In genomic region chr16:10878328-10878643, GRCh38 we compare ENCODE assay signal across 1 cellular context.
TF ChIP-seq lines count a peak whose summit lies in the region.

No MANE protein-coding gene starts in this region.

TF ChIP-seq in HepG2, 621 proteins besides CTCF, POLR2A, EP300 and RAD21:
- TF ChIP-seq TERF1 (CRISPR knock-in tag; IDR thresholded peaks at IDR 0.05) (no peak), ZNF20 (CRISPR knock-in tag; IDR thresholded peaks at IDR 0.05) (no peak), ZBTB3 (CRISPR knock-in tag; IDR thresholded peaks at IDR 0.05; ENCODE audit: borderline replicate concordance, low read depth) (no peak), GMEB2 (CRISPR knock-in tag; IDR thresholded peaks at IDR 0.05; ENCODE audit: low read depth) (no peak), U2AF2 (IDR thresholded peaks at IDR 0.05; ENCODE audit: low read depth, low read length) (no peak), ZBTB38 (CRISPR knock-in tag; IDR thresholded peaks at IDR 0.05) (no peak), SRSF1 (optimal IDR thresholded peaks at IDR 0.05; ENCODE audit: low read depth, low read length) (no peak), HOXA5 (CRISPR knock-in tag; IDR thresholded peaks at IDR 0.05) (no peak), ZKSCAN5 (CRISPR knock-in tag; IDR thresholded peaks at IDR 0.05) (no peak), ISL2 (CRISPR knock-in tag; IDR thresholded peaks at IDR 0.05) (no peak), MEF2D (CRISPR knock-in tag; IDR thresholded peaks at IDR 0.05) (no peak)
TF ChIP-seq in HepG2: peak in this region for 0.
